1 cellular context compared by ENCODE assay signal in the genomic region with DNA sequence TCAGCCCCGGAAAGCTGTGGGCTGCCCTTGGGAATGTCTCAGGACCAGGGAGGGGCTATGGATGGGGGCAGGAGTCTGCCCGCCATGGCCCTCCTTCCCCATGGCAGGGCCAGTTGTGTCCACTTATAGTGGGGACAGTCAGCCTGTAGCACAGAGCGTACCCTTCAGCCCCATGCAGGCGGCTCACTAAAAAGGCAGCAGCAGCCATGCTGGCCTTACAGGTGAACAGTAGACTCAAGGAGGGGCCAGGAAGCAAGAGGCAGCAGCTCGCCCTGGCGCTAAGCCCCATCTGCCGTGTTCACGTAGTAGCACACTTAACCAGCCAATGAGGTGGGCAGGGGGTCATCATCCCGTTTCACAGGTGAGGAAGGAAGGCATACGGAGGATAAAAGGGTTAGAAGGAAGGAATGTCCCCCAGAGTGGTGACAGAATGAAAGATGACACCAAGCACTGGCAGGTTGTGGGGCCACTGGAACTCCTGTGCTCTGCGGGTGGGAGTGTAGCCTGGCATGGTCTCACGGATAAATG.
TF ChIP-seq lines count a peak whose summit lies in the region.

No MANE protein-coding gene starts in this region.

TF ChIP-seq in HepG2, 621 proteins besides CTCF, POLR2A, EP300 and RAD21:
- TF ChIP-seq TARDBP (CRISPR knock-in tag; IDR thresholded peaks at IDR 0.05) (no peak), SOX13 (IDR thresholded peaks at IDR 0.05) (no peak), SOX13 (CRISPR knock-in tag; conservative IDR thresholded peaks at IDR 0.05 in 1 of 2, IDR thresholded peaks at IDR 0.05 in 1 of 2) (no peak), DMAP1 (CRISPR knock-in tag; IDR thresholded peaks at IDR 0.05) (no peak), ZBTB38 (CRISPR knock-in tag; IDR thresholded peaks at IDR 0.05) (no peak), ZNF605 (CRISPR knock-in tag; IDR thresholded peaks at IDR 0.05) (no peak), SP2 (CRISPR knock-in tag; IDR thresholded peaks at IDR 0.05) (no peak)
TF ChIP-seq in HepG2: peak in this region for 0.
